Comparison of ENCODE assay signal across 11 cellular contexts in genomic region chr9:134376386-134377142, GRCh38. TPM values are rescaled to one million over a fixed set of nuclear protein-coding genes. Genes with fewer than 3 reads are reported as not detected.
DNase-seq lines count a peak whose midpoint lies in the region; ATAC-seq and TF ChIP-seq lines count a peak whose summit lies in the region.
"Had no signal": no experiment of that assay in that cellular context is flagged by ENCODE, and none has a peak within 500 bp of the region (broad histone marks: within the 10 kb centered on the region; RNA-seq: fewer than 3 reads in every experiment).

No MANE protein-coding gene starts in this region.

- no peaks in the 10 kb centered on the region for H3K9me3 ChIP-seq in suprapubic skin
- no peaks in the 10 kb centered on the region for H3K9me3 ChIP-seq in naive thymus-derived CD4-positive, alpha-beta T cell (ENCODE audit: control insufficient read depth in 2 of 3, low read length in 3 of 3)

- CTCF ChIA-PET in naive thymus-derived CD4-positive, alpha-beta T cell (lab: Charles Lee), result no interaction called here

- TF ChIP-seq EP300 in suprapubic skin (IDR thresholded peaks at IDR 0.05), result no peak

- no peaks in the 10 kb centered on the region for H3K36me3 ChIP-seq in suprapubic skin
- H3K36me3 ChIP-seq in naive thymus-derived CD4-positive, alpha-beta T cell (ENCODE audit: control insufficient read depth in 2 of 3, insufficient read depth in 3 of 3, low read length in 3 of 3), result no peaks in the 10 kb centered on the region

- H3K4me3 Mint-ChIP-seq in naive thymus-derived CD4-positive, alpha-beta T cell, result no peak overlapping the region

- ATAC-seq in naive thymus-derived CD4-positive, alpha-beta T cell, result no peak
- ATAC-seq in HG03045 (IDR thresholded peaks at IDR 0.05; ENCODE audit: unreplicated experiment) (no peak), GM18498 (IDR thresholded peaks at IDR 0.05; ENCODE audit: unreplicated experiment) (no peak)

- DNase-seq in MV-4-11 (lab: John Stamatoyannopoulos, UW) (peak; percentile 34), dorsolateral prefrontal cortex (no peak), medulla oblongata (ENCODE audit: extremely low spot score) (peak; percentile 34), suprapubic skin (ENCODE audit: low spot score in 2 of 2) (no peak), COLO829 (ENCODE audit: low spot score) (no peak)
- DNase-seq in naive thymus-derived CD4-positive, alpha-beta T cell, result no peak
- DNase-seq: activated CD4-positive, alpha-beta T cell treated with anti-CD3 and anti-CD28 coated beads for 48 hours; activated gamma-delta T cell; stimulated activated naive CD4-positive, alpha-beta T cell treated with Interleukin-2 at 50 U/mL for 16 hours had no signal

- no peak for TF ChIP-seq POLR2A in suprapubic skin (IDR thresholded peaks at IDR 0.05)

- no peaks in the 10 kb centered on the region for H3K27me3 Mint-ChIP-seq in naive thymus-derived CD4-positive, alpha-beta T cell

- H3K4me1 ChIP-seq in suprapubic skin, result peaks cover 100% of the 10 kb centered on the region
- peaks cover 0 to 9% of the 10 kb centered on the region in 2 donors for H3K4me1 ChIP-seq in naive thymus-derived CD4-positive, alpha-beta T cell (ENCODE audit: control insufficient read depth in 2 of 2, insufficient read depth in 2 of 2, low read length in 2 of 2)

- H3K27ac ChIP-seq in dorsolateral prefrontal cortex, result peak overlapping the region in 57 of 59 donors; percentile 3 to 88 (median 76)
- H3K27ac ChIP-seq in suprapubic skin, result peak overlapping the region; percentile 90
- H3K27ac ChIP-seq in naive thymus-derived CD4-positive, alpha-beta T cell (ENCODE audit: low read depth, low read length), result no peak overlapping the region

- TF ChIP-seq CTCF in dorsolateral prefrontal cortex (IDR thresholded peaks at IDR 0.05 in 54 of 56, conservative IDR thresholded peaks at IDR 0.05 in 2 of 56; ENCODE audit: low read depth in 1 of 56, partially characterized antibody in 56 of 56) (no peak), suprapubic skin (IDR thresholded peaks at IDR 0.05) (no peak)

- intact Hi-C loops in dorsolateral prefrontal cortex (cut with DNase I), result loop anchor here (5.0 kb wide), 2 partner anchors 39 to 61 kb away; no protein-coding TSS in a partner anchor
- intact Hi-C loops in naive thymus-derived CD4-positive, alpha-beta T cell (cut with micrococcal nuclease), result no loop called here

- H3K36me3 Mint-ChIP-seq in naive thymus-derived CD4-positive, alpha-beta T cell, result no peaks in the 10 kb centered on the region

- peak overlapping the region in 16 of 59 donors; percentile 1 to 29 (median 22) for H3K4me3 ChIP-seq in dorsolateral prefrontal cortex
- peak overlapping the region; percentile 15 for H3K4me3 ChIP-seq in suprapubic skin
- H3K4me3 ChIP-seq in naive thymus-derived CD4-positive, alpha-beta T cell (ENCODE audit: low read length), result no peak overlapping the region

- H3K27me3 ChIP-seq in dorsolateral prefrontal cortex (no peaks in the 10 kb centered on the region), suprapubic skin (no peaks in the 10 kb centered on the region)
- no peaks in the 10 kb centered on the region for H3K27me3 ChIP-seq in naive thymus-derived CD4-positive, alpha-beta T cell (ENCODE audit: control insufficient read depth in 2 of 2, insufficient read depth in 2 of 2, low read length in 2 of 2)

- peaks cover under 1 to 25% (median 13%) of the 10 kb centered on the region in 7 donors for H3K4me1 Mint-ChIP-seq in naive thymus-derived CD4-positive, alpha-beta T cell

- peaks cover 0 to 1% (median 0%) of the 10 kb centered on the region in 11 donors for H3K9me3 Mint-ChIP-seq in naive thymus-derived CD4-positive, alpha-beta T cell

- WGBS in suprapubic skin, result 55% methylated on average over 14 of the region's 27 CpGs

- peak overlapping the region in 1 of 9 donors; percentile 71 for H3K27ac Mint-ChIP-seq in naive thymus-derived CD4-positive, alpha-beta T cell

- POLR2A ChIA-PET in naive thymus-derived CD4-positive, alpha-beta T cell (lab: Charles Lee), result no interaction called here

RNA-seq across cellular contexts. Expression of gene RXRA, which starts 50.3 kb away (rescaled TPM):
- total RNA-seq in dorsolateral prefrontal cortex (100 to 1,000 TPM in 4 of 120 experiments, 10 to 100 TPM in 116; 32.1 to 133 (median 55.1) TPM), suprapubic skin (100 to 1,000 TPM; 165 to 240 (median 185) TPM)
- 10 to 100 TPM in 2 of 5 experiments, 1 to 10 TPM in 3; 5.9 to 59.5 (median 8.6) TPM for total RNA-seq in naive thymus-derived CD4-positive, alpha-beta T cell
- polyA plus RNA-seq in naive thymus-derived CD4-positive, alpha-beta T cell, result under 1 TPM; 0.31 TPM

Comparison
In these comparisons a context has a peak if more than half of its experiments do, and no peak if none do; other contexts are left out.
1. DNase-seq: peak in MV-4-11 (single experiment) and medulla oblongata (single experiment); none in dorsolateral prefrontal cortex (0 of 10), suprapubic skin (0 of 2), naive thymus-derived CD4-positive, alpha-beta T cell (0 of 9) and COLO829 (single experiment).
2. intact Hi-C loops: an anchor here in dorsolateral prefrontal cortex (5.0 kb wide); none called in naive thymus-derived CD4-positive, alpha-beta T cell.